ENCODE assay signal across 1 cellular context in genomic region chr10:6146921-6147320, GRCh38.
TF ChIP-seq lines count a peak whose summit lies in the region.

No MANE protein-coding gene starts in this region.

TF ChIP-seq in K562, 482 proteins besides CTCF, POLR2A, EP300 and RAD21 (continued from another document):
- TF ChIP-seq CREB5 (CRISPR knock-in tag; IDR thresholded peaks at IDR 0.05) (no peak), LCOR (CRISPR knock-in tag; IDR thresholded peaks at IDR 0.05) (no peak), NCOA6 (IDR thresholded peaks at IDR 0.05) (no peak), FOXM1 (IDR thresholded peaks at IDR 0.05; ENCODE audit: low read depth) (no peak), FOXM1 (CRISPR knock-in tag; IDR thresholded peaks at IDR 0.05; ENCODE audit: low read depth) (no peak), RNF2 (IDR thresholded peaks at IDR 0.05) (no peak), ATF1 (CRISPR knock-in tag; IDR thresholded peaks at IDR 0.05) (no peak), ATF1 (tag; IDR thresholded peaks at IDR 0.05) (no peak), KLF16 (IDR thresholded peaks at IDR 0.05) (no peak), SIN3B (IDR thresholded peaks at IDR 0.05; ENCODE audit: low read depth) (no peak), HNRNPH1 (optimal IDR thresholded peaks at IDR 0.05; ENCODE audit: low read depth, low read length) (no peak), GATAD2B (IDR thresholded peaks at IDR 0.05; ENCODE audit: borderline replicate concordance) (no peak), GABPB1 (CRISPR knock-in tag; IDR thresholded peaks at IDR 0.05) (no peak), ZNF668 (CRISPR knock-in tag; IDR thresholded peaks at IDR 0.05) (no peak), CGGBP1 (CRISPR knock-in tag; IDR thresholded peaks at IDR 0.05) (no peak)
- TF ChIP-seq, protein P1, sequence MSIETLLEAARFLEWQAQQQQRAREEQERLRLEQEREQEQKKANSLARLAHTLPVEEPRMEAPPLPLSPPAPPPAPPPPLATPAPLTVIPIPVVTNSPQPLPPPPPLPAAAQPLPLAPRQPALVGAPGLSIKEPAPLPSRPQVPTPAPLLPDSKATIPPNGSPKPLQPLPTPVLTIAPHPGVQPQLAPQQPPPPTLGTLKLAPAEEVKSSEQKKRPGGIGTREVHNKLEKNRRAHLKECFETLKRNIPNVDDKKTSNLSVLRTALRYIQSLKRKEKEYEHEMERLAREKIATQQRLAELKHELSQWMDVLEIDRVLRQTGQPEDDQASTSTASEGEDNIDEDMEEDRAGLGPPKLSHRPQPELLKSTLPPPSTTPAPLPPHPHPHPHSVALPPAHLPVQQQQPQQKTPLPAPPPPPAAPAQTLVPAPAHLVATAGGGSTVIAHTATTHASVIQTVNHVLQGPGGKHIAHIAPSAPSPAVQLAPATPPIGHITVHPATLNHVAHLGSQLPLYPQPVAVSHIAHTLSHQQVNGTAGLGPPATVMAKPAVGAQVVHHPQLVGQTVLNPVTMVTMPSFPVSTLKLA (conservative IDR thresholded peaks at IDR 0.05): no peak
